In genomic region chr6:26043389-26044139, GRCh38 we compare ENCODE assay signal across 8 cellular contexts. TPM values are rescaled to one million over a fixed set of nuclear protein-coding genes. Genes with fewer than 3 reads are reported as not detected.
DNase-seq lines count a peak whose midpoint lies in the region; ATAC-seq and TF ChIP-seq lines count a peak whose summit lies in the region.

No MANE protein-coding gene starts in this region.

- CTCF ChIA-PET in activated CD4-positive, alpha-beta T cell treated with anti-CD3 and anti-CD28 coated beads for 36 hours (lab: Charles Lee) = interaction anchor here (0.6 to 2.3 kb wide), 9 partner anchors 11 to 283 kb away, joined by 3 to 49 read pairs (median 4); a partner anchor contains a TSS

- H3K9me3 Mint-ChIP-seq in HFFc6 = no peaks in the 10 kb centered on the region; the same call in 1 of the 2 replicates
- H3K9me3 Mint-ChIP-seq in activated CD4-positive, alpha-beta T cell treated with anti-CD3 and anti-CD28 coated beads for 36 hours (ENCODE audit: low read depth) = no peaks in the 10 kb centered on the region
- no peaks in the 10 kb centered on the region for H3K9me3 Mint-ChIP-seq in dendritic cell treated with granulocyte-macrophage colony-stimulating factor and Interleukin-4, amounts not matched to agents 40 ng/mL and 50 ng/mL, for 4 days
- H3K9me3 Mint-ChIP-seq in stimulated activated naive B cell treated with anti-CD40 and anti-IgM and Interleukin-4, amounts not matched to agents 10 μg/mL and 1 μg/mL and 100 μg/mL, for 72 hours = no peaks in the 10 kb centered on the region

- peak; percentile 73 for ATAC-seq in activated CD4-positive, alpha-beta T cell treated with anti-CD3 and anti-CD28 coated beads for 36 hours
- ATAC-seq in stimulated activated naive B cell treated with anti-CD40 and anti-IgM and Interleukin-4, amounts not matched to agents 10 μg/mL and 1 μg/mL and 100 μg/mL, for 72 hours (replicated peaks) = peak; percentile 71 to 75

- no peaks in the 10 kb centered on the region for H3K36me3 Mint-ChIP-seq in HFFc6 (ENCODE audit: low read depth)
- H3K36me3 Mint-ChIP-seq in activated CD4-positive, alpha-beta T cell treated with anti-CD3 and anti-CD28 coated beads for 36 hours (ENCODE audit: low read depth) = no peaks in the 10 kb centered on the region
- no peaks in the 10 kb centered on the region for H3K36me3 Mint-ChIP-seq in dendritic cell treated with granulocyte-macrophage colony-stimulating factor and Interleukin-4, amounts not matched to agents 40 ng/mL and 50 ng/mL, for 4 days (ENCODE audit: low read depth)
- peaks cover 0 to 4% of the 10 kb centered on the region in 2 donors for H3K36me3 Mint-ChIP-seq in stimulated activated naive B cell treated with anti-CD40 and anti-IgM and Interleukin-4, amounts not matched to agents 10 μg/mL and 1 μg/mL and 100 μg/mL, for 72 hours

- peak overlapping the region; percentile 88 for H3K4me3 Mint-ChIP-seq in HFFc6
- peak overlapping the region; percentile 79 for H3K4me3 Mint-ChIP-seq in activated CD4-positive, alpha-beta T cell treated with anti-CD3 and anti-CD28 coated beads for 36 hours
- H3K4me3 Mint-ChIP-seq in dendritic cell treated with granulocyte-macrophage colony-stimulating factor and Interleukin-4, amounts not matched to agents 40 ng/mL and 50 ng/mL, for 4 days = peak overlapping the region; percentile 76
- peak overlapping the region; percentile 84 to 85 for H3K4me3 Mint-ChIP-seq in stimulated activated naive B cell treated with anti-CD40 and anti-IgM and Interleukin-4, amounts not matched to agents 10 μg/mL and 1 μg/mL and 100 μg/mL, for 72 hours

- peaks cover 14% of the 10 kb centered on the region for H3K27me3 Mint-ChIP-seq in HFFc6 (ENCODE audit: insufficient read depth)
- no peaks in the 10 kb centered on the region for H3K27me3 Mint-ChIP-seq in activated CD4-positive, alpha-beta T cell treated with anti-CD3 and anti-CD28 coated beads for 36 hours
- no peaks in the 10 kb centered on the region for H3K27me3 Mint-ChIP-seq in dendritic cell treated with granulocyte-macrophage colony-stimulating factor and Interleukin-4, amounts not matched to agents 40 ng/mL and 50 ng/mL, for 4 days
- H3K27me3 Mint-ChIP-seq in stimulated activated naive B cell treated with anti-CD40 and anti-IgM and Interleukin-4, amounts not matched to agents 10 μg/mL and 1 μg/mL and 100 μg/mL, for 72 hours = no peaks in the 10 kb centered on the region

- peak in 1 of 2 donors; percentile 38 for TF ChIP-seq POLR2A in lower leg skin (IDR thresholded peaks at IDR 0.05)

- H3K27ac Mint-ChIP-seq in HFFc6 = peak overlapping the region; percentile 97
- H3K27ac Mint-ChIP-seq in activated CD4-positive, alpha-beta T cell treated with anti-CD3 and anti-CD28 coated beads for 36 hours = peak overlapping the region; percentile 99
- peak overlapping the region; percentile 87 for H3K27ac Mint-ChIP-seq in dendritic cell treated with granulocyte-macrophage colony-stimulating factor and Interleukin-4, amounts not matched to agents 40 ng/mL and 50 ng/mL, for 4 days
- peak overlapping the region; percentile 96 for H3K27ac Mint-ChIP-seq in stimulated activated naive B cell treated with anti-CD40 and anti-IgM and Interleukin-4, amounts not matched to agents 10 μg/mL and 1 μg/mL and 100 μg/mL, for 72 hours

- WGBS in lower leg skin, 2 donors = 0 to 3% methylated on average over 32 of the region's 32 CpGs

- peak overlapping the region; percentile 29 for H3K4me3 ChIP-seq in lower leg skin (ENCODE audit: low read depth, poor library complexity, severe bottlenecking)

- intact Hi-C loops in activated CD4-positive, alpha-beta T cell treated with anti-CD3 and anti-CD28 coated beads for 36 hours (cut with DNase I, micrococcal nuclease) = loop anchor here (1.0 to 5.0 kb wide), 7 partner anchors 10 to 1849 kb away; a partner anchor contains a TSS
- intact Hi-C loops in dendritic cell treated with granulocyte-macrophage colony-stimulating factor and Interleukin-4, amounts not matched to agents 40 ng/mL and 50 ng/mL, for 4 days (cut with micrococcal nuclease) = loop anchor here (1.0 kb wide), 1 partner anchor 10 kb away; a partner anchor contains a TSS
- intact Hi-C loops in lower leg skin (cut with DNase I; ENCODE audit: low total_unique reads) = no loop called here

- H3K4me1 Mint-ChIP-seq in HFFc6 (ENCODE audit: low read depth) = peaks cover 43% of the 10 kb centered on the region
- peaks cover 18% of the 10 kb centered on the region for H3K4me1 Mint-ChIP-seq in activated CD4-positive, alpha-beta T cell treated with anti-CD3 and anti-CD28 coated beads for 36 hours
- H3K4me1 Mint-ChIP-seq in dendritic cell treated with granulocyte-macrophage colony-stimulating factor and Interleukin-4, amounts not matched to agents 40 ng/mL and 50 ng/mL, for 4 days (ENCODE audit: low read depth) = peaks cover 24% of the 10 kb centered on the region
- peaks cover 12 to 28% of the 10 kb centered on the region in 2 donors for H3K4me1 Mint-ChIP-seq in stimulated activated naive B cell treated with anti-CD40 and anti-IgM and Interleukin-4, amounts not matched to agents 10 μg/mL and 1 μg/mL and 100 μg/mL, for 72 hours

- TF ChIP-seq CTCF in GM10266 (IDR thresholded peaks at IDR 0.05; ENCODE audit: control insufficient read depth, insufficient read depth, low read depth, missing control alignments) (no peak), HFFc6 (IDR thresholded peaks at IDR 0.05) (no peak), lower leg skin (IDR thresholded peaks at IDR 0.05) (peak in 1 of 3 donors; percentile 18)

- POLR2A ChIA-PET in activated CD4-positive, alpha-beta T cell treated with anti-CD3 and anti-CD28 coated beads for 36 hours (lab: Charles Lee) = interaction anchor here (0.7 to 5.9 kb wide), 33 partner anchors 10 to 1850 kb away, joined by 3 to 571 read pairs (median 5); a partner anchor contains a TSS

- DNase-seq in GM10266 (ENCODE audit: extremely low spot score) (peak; percentile 74), HFFc6 (peak; percentile 99), NCI-H1105 treated with DMSO at 0.1 percent for 48 hours (lab: John Stamatoyannopoulos, UW) (peak; percentile 99), lower leg skin (ENCODE audit: low spot score in 2 of 2) (peak; percentile 90 to 91), NOMO-1 treated with DMSO at 0.1 percent for 48 hours (lab: John Stamatoyannopoulos, UW; ENCODE audit: unreplicated experiment) (no peak)
- peak; percentile 78 for DNase-seq in activated CD4-positive, alpha-beta T cell treated with anti-CD3 and anti-CD28 coated beads for 36 hours
- DNase-seq in stimulated activated naive B cell treated with anti-CD40 and anti-IgM and Interleukin-4, amounts not matched to agents 10 μg/mL and 1 μg/mL and 100 μg/mL, for 72 hours = peak; percentile 77

RNA-seq across cellular contexts. Expression of gene HFE, which starts 43.7 kb away (rescaled TPM):
- 10 to 100 TPM; 16.1 to 21.7 (median 18.3) TPM for total RNA-seq in HFFc6 (2021; fragmentation: NEBNext Ultra II Directional; extraction: Animal tissue kit (Norgen Biotek cat#: 25700))
- 1 to 10 TPM; 1.1 to 1.4 TPM for total RNA-seq in activated CD4-positive, alpha-beta T cell treated with anti-CD3 and anti-CD28 coated beads for 36 hours
- 1 to 10 TPM; 4.2 to 6.8 (median 5.5) TPM for total RNA-seq in lower leg skin
